In genomic region chr1:154191990-154192450, GRCh38 we compare ENCODE assay signal across 9 cellular contexts. TPM values are rescaled to one million over a fixed set of nuclear protein-coding genes. Genes with fewer than 3 reads are reported as not detected.
A peak's percentile ranks its signal among the peaks of the same experiment; 100 is the strongest.
DNase-seq lines count a peak whose midpoint lies in the region; ATAC-seq and TF ChIP-seq lines count a peak whose summit lies in the region.
"Had no signal": no experiment of that assay in that cellular context is flagged by ENCODE, and none has a peak within 500 bp of the region (broad histone marks: within the 10 kb centered on the region; RNA-seq: fewer than 3 reads in every experiment).

Gene TPM3, minus strand, starts transcription at chr1:154192100. Its CDS starts 82 bp downstream, at chr1:154192018.

- H3K4me3 ChIP-seq in mucosa of descending colon (no peak within 1 kb of the TSS), mesenchymal stem cell (ENCODE audit: insufficient read depth in 1 of 2, low read depth in 1 of 2, low read length in 2 of 2) (no peak within 1 kb of the TSS)
- H3K4me3 ChIP-seq: coronary artery had no signal

- peak within 1 kb of the TSS in 1 of 2 experiments; percentile 10 for H2BK12ac ChIP-seq in mesenchymal stem cell (ENCODE audit: low read length in 2 of 2)

- H3K18ac ChIP-seq in mesenchymal stem cell (ENCODE audit: low read depth in 1 of 2, low read length in 2 of 2), result no peak within 1 kb of the TSS

- no peak within 1 kb of the TSS for H3K27ac ChIP-seq in mesenchymal stem cell (ENCODE audit: low read length, poor library complexity, severe bottlenecking)
- H3K27ac ChIP-seq: coronary artery had no signal

- H3K9ac ChIP-seq in mesenchymal stem cell (ENCODE audit: low read length), result no peak within 1 kb of the TSS

- H3K4me1 ChIP-seq in mucosa of descending colon (ENCODE audit: low read depth) (no peaks in the 10 kb centered on the region), mesenchymal stem cell (ENCODE audit: control insufficient read depth, insufficient read depth, low read depth, low read length) (no peaks in the 10 kb centered on the region)

- no peak within 1 kb of the TSS for H3K4me2 ChIP-seq in mesenchymal stem cell (ENCODE audit: low read length, poor library complexity, severe bottlenecking)

- no peak within 1 kb of the TSS for H2BK120ac ChIP-seq in mesenchymal stem cell (ENCODE audit: low read depth, low read length)

- H2BK15ac ChIP-seq in mesenchymal stem cell (ENCODE audit: low read depth, poor library complexity, severe bottlenecking), result no peak within 1 kb of the TSS

- no peak within 1 kb of the TSS for H2AFZ ChIP-seq in mesenchymal stem cell (ENCODE audit: low read depth, low read length)

- peak; percentile 23 to 24 for DNase-seq in AML-193 (lab: John Stamatoyannopoulos, UW)
- DNase-seq in NCI-H146 treated with DMSO at 0.1 percent for 48 hours (lab: John Stamatoyannopoulos, UW; ENCODE audit: unreplicated experiment), result peak; percentile 46
- peak; percentile 85 for DNase-seq in dermis blood vessel endothelial cell
- no peak for DNase-seq in mucosa of descending colon
- DNase-seq in putamen (ENCODE audit: low spot score), result no peak
- DNase-seq in mesenchymal stem cell, result no peak
- DNase-seq in D341Med (ENCODE audit: low spot score), result no peak
- DNase-seq in GM20000 (ENCODE audit: low spot score), result no peak

- TF ChIP-seq CTCF in mucosa of descending colon (IDR thresholded peaks at IDR 0.05) (no peak), GM20000 (IDR thresholded peaks at IDR 0.05; ENCODE audit: extremely low read depth, missing control alignments) (no peak)

- no peaks in the 10 kb centered on the region for H3K36me3 ChIP-seq in mucosa of descending colon (ENCODE audit: low read depth)
- H3K36me3 ChIP-seq in mesenchymal stem cell (ENCODE audit: control insufficient read depth in 1 of 2, insufficient read depth in 2 of 2, low read depth in 1 of 2, low read length in 2 of 2), result no peaks in the 10 kb centered on the region

- no peak within 1 kb of the TSS for H4K8ac ChIP-seq in mesenchymal stem cell (ENCODE audit: low read length)

- H3K27me3 ChIP-seq in mesenchymal stem cell (ENCODE audit: control insufficient read depth in 1 of 2, insufficient read depth in 1 of 2, low read length in 2 of 2), result peaks cover 35 to 47% of the 10 kb centered on the region in 2 experiments

- H3K4ac ChIP-seq in mesenchymal stem cell (ENCODE audit: low read depth in 1 of 2, low read length in 2 of 2), result no peak within 1 kb of the TSS

- H3K23ac ChIP-seq in mesenchymal stem cell (ENCODE audit: low read length in 2 of 2), result no peak within 1 kb of the TSS

- no peak within 1 kb of the TSS for H2BK5ac ChIP-seq in mesenchymal stem cell (ENCODE audit: low read depth, low read length, poor library complexity, severe bottlenecking)

- H3K14ac ChIP-seq in mesenchymal stem cell (ENCODE audit: low read length in 2 of 2), result no peak within 1 kb of the TSS

- no peak within 1 kb of the TSS for H4K91ac ChIP-seq in mesenchymal stem cell (ENCODE audit: low read length)

- no peak within 1 kb of the TSS for H2AK5ac ChIP-seq in mesenchymal stem cell (ENCODE audit: low read length, severe bottlenecking)

- H3K79me1 ChIP-seq in mesenchymal stem cell (replicated peaks; ENCODE audit: low read length, poor library complexity, severe bottlenecking), result no peaks in the 10 kb centered on the region

- no peaks in the 10 kb centered on the region for H3K9me3 ChIP-seq in mucosa of descending colon
- no peaks in the 10 kb centered on the region for H3K9me3 ChIP-seq in mesenchymal stem cell (ENCODE audit: control insufficient read depth, low read length)

- no peak for ATAC-seq in mucosa of descending colon

- no CpG with 5 or more reads among the region's 1 CpG for WGBS in mesenchymal stem cell

- intact Hi-C loops in mucosa of descending colon (cut with DNase I, micrococcal nuclease), result no loop called here

RNA-seq across cellular contexts. Expression of gene TPM3, which starts in this region (rescaled TPM):
- total RNA-seq in dermis blood vessel endothelial cell, result 707 and 1,476 TPM in 2 replicates
- total RNA-seq in mucosa of descending colon, result 100 to 1,000 TPM; 260 to 585 (median 412) TPM
- polyA plus RNA-seq in mesenchymal stem cell (2013, experiment 1 of 2), result 332 TPM
- polyA plus RNA-seq in mesenchymal stem cell (2013, experiment 2 of 2), result 336 TPM

Comparison
In these comparisons a context has a peak if more than half of its experiments do, and no peak if none do; other contexts are left out.
1. DNase-seq: peak in AML-193 (2 of 2), NCI-H146 treated with DMSO at 0.1 percent for 48 hours (single experiment) and dermis blood vessel endothelial cell (single experiment); none in mucosa of descending colon (0 of 3), putamen (single experiment), mesenchymal stem cell (single experiment), D341Med (single experiment) and GM20000 (single experiment).